ENCODE assay signal across 7 cellular contexts in the genomic region with DNA sequence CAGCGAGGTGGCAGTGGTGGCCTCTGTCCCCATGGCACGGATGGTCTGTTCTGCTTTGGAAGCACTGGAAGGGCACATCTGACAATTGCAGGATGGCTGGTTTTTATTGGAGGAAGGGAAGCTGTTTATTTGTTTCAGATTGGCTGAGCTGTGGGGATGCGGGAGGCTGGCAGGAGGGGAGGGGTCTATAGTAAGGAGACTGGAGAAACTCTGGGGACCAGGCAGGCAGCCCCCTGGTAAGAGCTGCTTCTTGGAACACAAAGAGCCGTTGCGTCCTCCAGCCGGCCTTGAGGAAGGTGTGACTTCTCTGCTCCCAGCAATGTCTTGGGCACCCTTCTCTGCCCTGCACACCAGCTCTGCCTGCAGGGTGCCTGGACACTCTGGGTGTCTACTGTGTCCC.
A peak's percentile ranks its signal among the peaks of the same experiment; 100 is the strongest.
DNase-seq lines count a peak whose midpoint lies in the region; ATAC-seq, FAIRE-seq and TF ChIP-seq lines count a peak whose summit lies in the region.
"Not testable (repeated sequence)": the region's sequence is repeated elsewhere in the genome, so short reads cannot be mapped to it uniquely, and the experiment has no call there.

No MANE protein-coding gene starts in this region.

- ATAC-seq in RWPE2 (ENCODE audit: low read depth) = 0 out of 3 replicates have a peak, but pooled peaks have one; percentile 14
- ATAC-seq in Right ventricle myocardium inferior = not testable (repeated sequence)
- ATAC-seq in HepG2 = peak; percentile 26; the same call in 1 of the 3 replicates

- not testable (repeated sequence) for H3K36me3 ChIP-seq in RWPE2 (ENCODE audit: low read depth); HepG2 (replicated peaks in 1 of 2; ENCODE audit: control insufficient read depth in 1 of 2, insufficient read depth in 2 of 2, low read length in 2 of 2); sigmoid colon; suprapubic skin

- not testable (repeated sequence) for H4K20me1 ChIP-seq in HepG2 (ENCODE audit: insufficient read depth, low read length)

- H2AFZ ChIP-seq in HepG2 (ENCODE audit: low read length) = not testable (repeated sequence)

- not testable (repeated sequence) for H3K4me1 ChIP-seq in RWPE2 (ENCODE audit: insufficient read depth, poor library complexity, severe bottlenecking); HepG2 (ENCODE audit: insufficient read depth, low read length); sigmoid colon; suprapubic skin

- H3K79me2 ChIP-seq in HepG2 (ENCODE audit: insufficient read depth, low read length) = not testable (repeated sequence)

- DNase-seq in RWPE2 (ENCODE audit: low spot score) = peak; percentile 19
- DNase-seq in activated effector memory CD4-positive, alpha-beta T cell treated with anti-CD3 and anti-CD28 coated beads, Interleukin-2, amount 50 U/mL, for 16 hours = peak; percentile 37
- peak; percentile 32 for DNase-seq in Right ventricle myocardium inferior (ENCODE audit: missing footprints)
- DNase-seq in HepG2 (ENCODE audit: low spot score) = not testable (repeated sequence)
- DNase-seq in osteocyte (ENCODE audit: extremely low spot score, unreplicated experiment) = peak; percentile 57
- peak; percentile 39 for DNase-seq in sigmoid colon
- peak; percentile 39 to 52 for DNase-seq in suprapubic skin (ENCODE audit: low spot score in 2 of 2)

- TF ChIP-seq CTCF in RWPE2 (IDR thresholded peaks at IDR 0.05; ENCODE audit: poor library complexity, severe bottlenecking); HepG2 (CRISPR knock-in tag; IDR thresholded peaks at IDR 0.05); osteocyte (IDR thresholded peaks at IDR 0.05); sigmoid colon (IDR thresholded peaks at IDR 0.05); suprapubic skin (IDR thresholded peaks at IDR 0.05): not testable (repeated sequence)

- CTCF ChIA-PET in HepG2 (lab: Yijun Ruan, JAX; ENCODE audit: low intra/inter-chr PET ratio, low total read pairs) = not testable (repeated sequence)

- not testable (repeated sequence) for BruUV-seq in HepG2 (replicated peaks; lab: Mats Ljungman, UMichigan)

- H3K4me1 Mint-ChIP-seq in osteocyte (ENCODE audit: unreplicated experiment) = not testable (repeated sequence)

- in situ Hi-C loops in HepG2 (cut with HindIII; ENCODE audit: extremely low pct_ligation_motif_present, low pct_unique_long_range_greater_than_20kb) = not testable (repeated sequence)

- H3K4me2 ChIP-seq in HepG2 (ENCODE audit: low read depth, low read length) = not testable (repeated sequence)

- H3K27ac ChIP-seq in RWPE2 (ENCODE audit: poor library complexity, severe bottlenecking); HepG2 (ENCODE audit: extremely low read length, insufficient read depth, low read length); sigmoid colon; suprapubic skin: not testable (repeated sequence)

- H3K27me3 ChIP-seq in RWPE2 (ENCODE audit: insufficient read depth, poor library complexity, severe bottlenecking); HepG2 (ENCODE audit: control insufficient read depth in 1 of 2, insufficient read depth in 2 of 2, low read length in 2 of 2); sigmoid colon; suprapubic skin: not testable (repeated sequence)

- TF ChIP-seq EP300 in HepG2 (IDR thresholded peaks at IDR 0.05; ENCODE audit: low read depth in 2 of 2, low read length in 2 of 2); HepG2 (CRISPR knock-in tag; IDR thresholded peaks at IDR 0.05; ENCODE audit: borderline replicate concordance); sigmoid colon (IDR thresholded peaks at IDR 0.05); suprapubic skin (IDR thresholded peaks at IDR 0.05): not testable (repeated sequence)

- not testable (repeated sequence) for H3K9me3 Mint-ChIP-seq in osteocyte (ENCODE audit: unreplicated experiment)

- not testable (repeated sequence) for H3K27ac Mint-ChIP-seq in osteocyte (ENCODE audit: unreplicated experiment)

- not testable (repeated sequence) for H3K36me3 Mint-ChIP-seq in osteocyte (ENCODE audit: unreplicated experiment)

- H3K27me3 Mint-ChIP-seq in osteocyte (ENCODE audit: unreplicated experiment) = not testable (repeated sequence)

- not testable (repeated sequence) for TF ChIP-seq POLR2A in HepG2 (IDR thresholded peaks at IDR 0.05; ENCODE audit: insufficient read depth in 1 of 2, low read depth in 2 of 2, low read length in 2 of 2); sigmoid colon (IDR thresholded peaks at IDR 0.05); suprapubic skin (IDR thresholded peaks at IDR 0.05)

- WGBS in HepG2 (ENCODE audit: low lambda C conversion rate) = 100% methylated on average over 3 of the region's 6 CpGs
- WGBS in sigmoid colon, 2 donors = 91 to 96% methylated on average over 6 of the region's 6 CpGs
- WGBS in suprapubic skin = 89% methylated on average over 5 of the region's 6 CpGs

- POLR2A ChIA-PET in HepG2 (lab: Yijun Ruan, JAX) = not testable (repeated sequence)

- intact Hi-C loops in Right ventricle myocardium inferior (cut with DNase I); HepG2 (cut with micrococcal nuclease; ENCODE audit: unreplicated experiment); sigmoid colon (cut with DNase I): not testable (repeated sequence)

- not testable (repeated sequence) for TF ChIP-seq RAD21 in HepG2 (CRISPR knock-in tag; IDR thresholded peaks at IDR 0.05)

- not testable (repeated sequence) for H3K9me3 ChIP-seq in RWPE2 (ENCODE audit: severe bottlenecking); HepG2 (ENCODE audit: low read length); sigmoid colon; suprapubic skin

- not testable (repeated sequence) for H3K9ac ChIP-seq in HepG2 (ENCODE audit: insufficient read depth, low read depth, low read length)

- H3K4me3 ChIP-seq in RWPE2 (ENCODE audit: severe bottlenecking); HepG2 (replicated peaks in 1 of 3; ENCODE audit: insufficient read depth in 1 of 3, low read depth in 2 of 3, low read length in 3 of 3); sigmoid colon; suprapubic skin: not testable (repeated sequence)

- FAIRE-seq in HepG2 (lab: Jason Lieb, UNC) = not testable (repeated sequence)

- not testable (repeated sequence) for H3K4me3 Mint-ChIP-seq in osteocyte (ENCODE audit: unreplicated experiment)
